In genomic region chr11:65471410-65471762, GRCh38 we compare ENCODE assay signal across 1 cellular context.
A peak's percentile ranks its signal among the peaks of the same experiment; 100 is the strongest.
TF ChIP-seq lines count a peak whose summit lies in the region.

No MANE protein-coding gene starts in this region.

TF ChIP-seq in K562, 482 proteins besides CTCF, POLR2A, EP300 and RAD21 (continued from another document and continues in another):
- TF ChIP-seq HDAC2 (IDR thresholded peaks at IDR 0.05) = no peak
- no peak for TF ChIP-seq TAL1 (IDR thresholded peaks at IDR 0.05)
- no peak for TF ChIP-seq POLR3G (IDR thresholded peaks at IDR 0.05; ENCODE audit: extremely low read depth, insufficient read length, insufficient replicate concordance)
- no peak for TF ChIP-seq NBN (IDR thresholded peaks at IDR 0.05; ENCODE audit: low read depth)
- no peak for TF ChIP-seq CBX3 (IDR thresholded peaks at IDR 0.05; ENCODE audit: borderline replicate concordance in 1 of 2, low read length in 2 of 2)
- TF ChIP-seq ZNF282 (CRISPR knock-in tag; IDR thresholded peaks at IDR 0.05) = no peak
- no peak for TF ChIP-seq SPI1 (IDR thresholded peaks at IDR 0.05; ENCODE audit: borderline replicate concordance, low read depth, low read length)
- TF ChIP-seq SMARCA4 (IDR thresholded peaks at IDR 0.05) = no peak
- no peak for TF ChIP-seq RNF219 (CRISPR knock-in tag; IDR thresholded peaks at IDR 0.05)
- TF ChIP-seq KDM4B (IDR thresholded peaks at IDR 0.05; ENCODE audit: borderline replicate concordance in 2 of 2, low read depth in 1 of 2) = no peak
- TF ChIP-seq ZFP30 (CRISPR knock-in tag; IDR thresholded peaks at IDR 0.05; ENCODE audit: borderline replicate concordance) = no peak
- TF ChIP-seq EWSR1 (IDR thresholded peaks at IDR 0.05; ENCODE audit: borderline replicate concordance, low read depth, partially characterized antibody) = no peak
- peak; percentile 43; the same call in 1 of the 2 replicates for TF ChIP-seq POLR2AphosphoS5 (IDR thresholded peaks at IDR 0.05; ENCODE audit: control insufficient read depth, insufficient read depth, low read depth, low read length)
- no peak for TF ChIP-seq WHSC1 (IDR thresholded peaks at IDR 0.05; ENCODE audit: low read length)
- no peak for TF ChIP-seq SNIP1 (IDR thresholded peaks at IDR 0.05; ENCODE audit: low read depth)
- TF ChIP-seq SREBF1 (IDR thresholded peaks at IDR 0.05; ENCODE audit: borderline replicate concordance, low read depth, low read length) = no peak
- no peak for TF ChIP-seq CEBPB (tag; IDR thresholded peaks at IDR 0.05)
- TF ChIP-seq REST (CRISPR knock-in tag; IDR thresholded peaks at IDR 0.05; ENCODE audit: low read depth) = no peak
- no peak for TF ChIP-seq MTA1 (IDR thresholded peaks at IDR 0.05; ENCODE audit: borderline replicate concordance)
- no peak for TF ChIP-seq BDP1 (IDR thresholded peaks at IDR 0.05; ENCODE audit: insufficient read depth, insufficient read length)
- no peak for TF ChIP-seq ETS1 (conservative IDR thresholded peaks at IDR 0.05; ENCODE audit: control insufficient read depth, low read depth, low read length)
- TF ChIP-seq ZNF512 (tag; IDR thresholded peaks at IDR 0.05) = no peak
- TF ChIP-seq FOXJ3 (CRISPR knock-in tag; IDR thresholded peaks at IDR 0.05) = no peak
- TF ChIP-seq ZNF431 (CRISPR knock-in tag; IDR thresholded peaks at IDR 0.05) = no peak
- no peak for TF ChIP-seq ZNF280B (CRISPR knock-in tag; IDR thresholded peaks at IDR 0.05)
- TF ChIP-seq E2F4 (CRISPR knock-in tag; IDR thresholded peaks at IDR 0.05; ENCODE audit: low read depth) = no peak
- TF ChIP-seq PREB (CRISPR knock-in tag; IDR thresholded peaks at IDR 0.05) = 0 out of 2 replicates have a peak, but pooled peaks have one; percentile 12
- TF ChIP-seq ZNF384 (IDR thresholded peaks at IDR 0.05; ENCODE audit: low read depth, low read length) = peak; percentile 55; the same call in 1 of the 2 replicates
- TF ChIP-seq POLR2G (IDR thresholded peaks at IDR 0.05; ENCODE audit: low read depth, low read length) = peak; percentile 64
- no peak for TF ChIP-seq HOXB6 (CRISPR knock-in tag; IDR thresholded peaks at IDR 0.05; ENCODE audit: borderline replicate concordance)
- TF ChIP-seq ZNF347 (CRISPR knock-in tag; IDR thresholded peaks at IDR 0.05; ENCODE audit: low read depth) = no peak
- peak; percentile 21; the same call in 1 of the 2 replicates for TF ChIP-seq ESRRA (IDR thresholded peaks at IDR 0.05; ENCODE audit: borderline replicate concordance, low read depth)
- no peak for TF ChIP-seq PURB (CRISPR knock-in tag; IDR thresholded peaks at IDR 0.05; ENCODE audit: low read depth)
- TF ChIP-seq TGIF2 (CRISPR knock-in tag; IDR thresholded peaks at IDR 0.05) = no peak
- TF ChIP-seq CHD1 (IDR thresholded peaks at IDR 0.05; ENCODE audit: low read length) = no peak
- TF ChIP-seq CHD7 (IDR thresholded peaks at IDR 0.05; ENCODE audit: low read depth, low read length) = no peak
